Comparison of ENCODE assay signal across 21 cellular contexts in the genomic region with DNA sequence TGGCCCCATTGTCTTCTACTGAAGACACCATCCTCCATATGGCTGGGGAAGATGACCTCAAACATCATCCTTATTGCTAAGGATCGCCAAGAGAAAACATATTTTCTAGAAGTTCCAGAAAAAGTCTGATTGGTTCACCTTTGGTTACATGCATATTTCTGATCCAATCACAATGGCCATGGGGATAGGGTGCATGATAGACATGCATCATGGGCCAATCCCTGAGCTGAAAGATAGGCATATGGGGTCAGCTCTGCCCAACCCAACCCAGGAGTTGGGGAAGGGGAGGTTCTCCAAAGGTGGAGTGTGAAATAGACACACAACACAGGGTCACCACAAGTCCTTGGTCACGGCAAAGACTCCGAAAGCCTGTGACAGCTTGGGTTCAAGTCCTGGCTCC.
DNase-seq lines count a peak whose midpoint lies in the region; ATAC-seq, FAIRE-seq and TF ChIP-seq lines count a peak whose summit lies in the region.
"Had no signal": no experiment of that assay in that cellular context is flagged by ENCODE, and none has a peak within 500 bp of the region (broad histone marks: within the 10 kb centered on the region; RNA-seq: fewer than 3 reads in every experiment).

No MANE protein-coding gene starts in this region.

- in situ Hi-C loops in transverse colon (cut with MboI; ENCODE audit: low pct_ligation_motif_present in 1 of 4, low pct_unique_long_range_greater_than_20kb in 1 of 4, low sequenced_read_pairs in 3 of 4) = no loop called here

- peak; percentile 54 for DNase-seq in NAMALWA (ENCODE audit: low spot score)
- no peak for DNase-seq in epithelial cell of prostate (ENCODE audit: low read depth, low spot score)
- no peak for DNase-seq in keratinocyte (ENCODE audit: low read depth, low spot score)
- DNase-seq in psoas muscle = no peak
- no peak for DNase-seq in transverse colon
- no peak for DNase-seq in cerebellar nuclear complex (lab: John Stamatoyannopoulos, UW)
- no peak for DNase-seq in CD1c-positive myeloid dendritic cell (ENCODE audit: extremely low spot score)
- DNase-seq: ACHN; BE2C; C1 segment of cervical spinal cord; Caco-2; CD4-positive, alpha-beta T cell; HCEC 1CT; HFFc6 had no signal

- H3K4me2 ChIP-seq in keratinocyte (ENCODE audit: control insufficient read depth, extremely low read depth, insufficient read depth, low read depth, low read length) = peak overlapping the region; percentile 43

- H3K27ac ChIP-seq in epithelial cell of prostate (peak overlapping the region; percentile 22), keratinocyte (ENCODE audit: control insufficient read depth, insufficient read depth, low read length) (peak overlapping the region; percentile 10), psoas muscle (no peak overlapping the region), transverse colon (no peak overlapping the region)

- no peak for TF ChIP-seq EP300 in transverse colon (IDR thresholded peaks at IDR 0.05; ENCODE audit: low read depth)

- TF ChIP-seq POLR2A in transverse colon (IDR thresholded peaks at IDR 0.05) = no peak

- no peak for ATAC-seq in psoas muscle
- ATAC-seq: GM23338 had no signal

- intact Hi-C loops in psoas muscle (cut with DNase I) (no loop called here), transverse colon (cut with DNase I; ENCODE audit: low total_unique reads) (no loop called here)

- H3K4me1 ChIP-seq in keratinocyte (ENCODE audit: control insufficient read depth, extremely low read depth, insufficient read depth, low read length) = peaks cover 44% of the 10 kb centered on the region
- no peaks in the 10 kb centered on the region for H3K4me1 ChIP-seq in psoas muscle
- H3K4me1 ChIP-seq in transverse colon = no peaks in the 10 kb centered on the region
- H3K4me1 ChIP-seq: BE2C, Caco-2 had no signal

- TF ChIP-seq CTCF in keratinocyte (optimal IDR thresholded peaks at IDR 0.05 in 1 of 3, IDR thresholded peaks at IDR 0.05 in 1 of 3, conservative IDR thresholded peaks at IDR 0.05 in 1 of 3; ENCODE audit: extremely low read depth in 1 of 3, insufficient read depth in 2 of 3, low read length in 3 of 3) (no peak), psoas muscle (IDR thresholded peaks at IDR 0.05) (no peak), transverse colon (IDR thresholded peaks at IDR 0.05) (no peak)

- no peaks in the 10 kb centered on the region for H3K79me2 ChIP-seq in keratinocyte (ENCODE audit: control insufficient read depth, insufficient read depth, low read length)

- H3K36me3 ChIP-seq in keratinocyte (ENCODE audit: control insufficient read depth in 2 of 2, extremely low read depth in 1 of 2, insufficient read depth in 2 of 2, low read length in 2 of 2) (no peaks in the 10 kb centered on the region), psoas muscle (ENCODE audit: insufficient read depth in 1 of 2, low read depth in 1 of 2) (no peaks in the 10 kb centered on the region), transverse colon (no peaks in the 10 kb centered on the region)
- H3K36me3 ChIP-seq: BE2C had no signal

- H3K9me3 ChIP-seq in keratinocyte (ENCODE audit: control insufficient read depth, low read depth, low read length) = no peaks in the 10 kb centered on the region
- H3K9me3 ChIP-seq in psoas muscle = no peaks in the 10 kb centered on the region
- H3K9me3 ChIP-seq in transverse colon = no peaks in the 10 kb centered on the region
- H3K9me3 ChIP-seq: BE2C, Caco-2 had no signal

- H2AFZ ChIP-seq in keratinocyte (ENCODE audit: control insufficient read depth, low read length) = no peak overlapping the region
- H2AFZ ChIP-seq: GM23338 had no signal

- no peak overlapping the region for H3K9ac ChIP-seq in keratinocyte (ENCODE audit: control insufficient read depth, extremely low read depth, insufficient read depth, low read length)

- H3K27me3 ChIP-seq in keratinocyte (ENCODE audit: control insufficient read depth, extremely low read depth, insufficient read depth, low read length) (no peaks in the 10 kb centered on the region), psoas muscle (ENCODE audit: insufficient read depth in 3 of 3, low read length in 2 of 3) (peaks cover 0 to 9% (median 1%) of the 10 kb centered on the region in 3 donors), transverse colon (no peaks in the 10 kb centered on the region)
- H3K27me3 ChIP-seq: BE2C had no signal

- no peaks in the 10 kb centered on the region for H3K9me1 ChIP-seq in keratinocyte (ENCODE audit: control insufficient read depth, extremely low read depth, insufficient read depth, low read length)

- 92 to 98% (median 94%) methylated on average over 3 of the region's 3 CpGs for WGBS in psoas muscle, 3 donors
- WGBS in transverse colon (ENCODE audit: low coverage in 1 of 2), 2 donors = 98 to 100% methylated on average over 2 to 3 of the region's 3 CpGs

- H3K4me3 ChIP-seq in keratinocyte (ENCODE audit: control insufficient read depth in 2 of 3, extremely low read depth in 1 of 3, insufficient read depth in 2 of 3, low read depth in 1 of 3, low read length in 3 of 3) = no peak overlapping the region
- no peak overlapping the region for H3K4me3 ChIP-seq in psoas muscle
- no peak overlapping the region for H3K4me3 ChIP-seq in transverse colon
- H3K4me3 ChIP-seq: GM23338 had no signal

- dilution Hi-C loops in keratinocyte (cut with MboI; ENCODE audit: extremely low pct_ligation_motif_present, low sequenced_read_pairs) = no loop called here

- H4K20me1 ChIP-seq in keratinocyte (ENCODE audit: control insufficient read depth, extremely low read depth, insufficient read depth, low read length) = no peaks in the 10 kb centered on the region

- peak; percentile 23 for FAIRE-seq in keratinocyte (lab: Jason Lieb, UNC)
- FAIRE-seq: A204.1, D721Med, G401.6, GM12892, GM18507, H54 had no signal

Comparison
In these comparisons a context has a peak if more than half of its experiments do, and no peak if none do; other contexts are left out.
1. H3K27ac ChIP-seq: peak in epithelial cell of prostate (single experiment) and keratinocyte (single experiment); none in psoas muscle (single experiment) and transverse colon (0 of 4).